Comparison of ENCODE assay signal across 9 cellular contexts in the genomic region with DNA sequence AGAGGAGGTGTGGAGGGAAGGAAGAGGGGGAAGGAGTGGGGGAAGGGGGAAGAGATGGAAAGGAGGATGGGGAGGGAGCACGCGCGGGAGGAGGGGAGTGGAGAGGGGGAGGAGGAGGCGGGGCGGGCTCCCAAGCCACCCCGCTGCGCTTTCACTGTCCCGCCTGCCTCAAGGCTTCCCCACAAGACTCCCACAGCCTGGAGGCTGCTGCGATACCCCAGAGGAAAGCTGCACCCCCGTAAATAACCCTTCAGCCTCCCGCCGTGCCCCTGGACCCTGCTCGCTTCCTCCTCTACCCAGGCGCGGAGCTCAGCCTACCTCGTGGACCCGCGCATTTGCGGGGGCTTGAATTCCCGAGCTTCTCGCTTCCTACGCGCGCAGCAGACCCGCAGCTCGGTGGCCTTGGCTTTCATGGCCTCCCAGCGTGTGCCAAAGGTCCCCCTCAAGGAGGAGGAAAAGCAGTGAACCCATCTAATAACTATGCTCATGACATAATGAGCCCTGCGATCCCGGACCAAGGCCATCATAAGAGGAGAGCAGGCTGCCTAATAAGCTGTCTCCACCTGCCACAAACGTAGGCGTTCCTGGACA. TPM values are rescaled to one million over a fixed set of nuclear protein-coding genes. Genes with fewer than 3 reads are reported as not detected.
DNase-seq lines count a peak whose midpoint lies in the region; FAIRE-seq and TF ChIP-seq lines count a peak whose summit lies in the region.
"Had no signal": no experiment of that assay in that cellular context is flagged by ENCODE, and none has a peak within 500 bp of the region (broad histone marks: within the 10 kb centered on the region; RNA-seq: fewer than 3 reads in every experiment).

Gene C10orf67, minus strand, starts transcription at position 547 of the 591 bp plus-strand sequence. Its CDS starts 23 bp downstream, at position 524.

- H3K36me3 ChIP-seq in keratinocyte (ENCODE audit: control insufficient read depth in 2 of 2, extremely low read depth in 1 of 2, insufficient read depth in 2 of 2, low read length in 2 of 2): no peaks in the 10 kb centered on the region
- no peaks in the 10 kb centered on the region for H3K36me3 ChIP-seq in spleen

- peak within 1 kb of the TSS; percentile 90 for H2AFZ ChIP-seq in keratinocyte (ENCODE audit: control insufficient read depth, low read length)

- DNase-seq in activated CD4-positive, CD25-positive, alpha-beta regulatory T cell (lab: John Stamatoyannopoulos, UW): peak in 3 of 4 experiments; percentile 6 to 20 (median 17)
- no peak for DNase-seq in activated CD4-positive, CD25-positive, alpha-beta regulatory T cell treated with anti-CD3 and anti-CD28 coated beads, Interleukin-2, amount 50 U/mL, for 72 hours
- DNase-seq in RPMI7951 (ENCODE audit: low read depth): peak; percentile 51
- peak; percentile 3 for DNase-seq in cerebellar cortex (ENCODE audit: low spot score)
- no peak for DNase-seq in keratinocyte (ENCODE audit: low read depth, low spot score)
- peak; percentile 78 for DNase-seq in spleen
- no peak for DNase-seq in dermis blood vessel endothelial cell
- DNase-seq in NCI-H2029 (lab: John Stamatoyannopoulos, UW): no peak

- TF ChIP-seq CTCF in keratinocyte (optimal IDR thresholded peaks at IDR 0.05 in 1 of 3, IDR thresholded peaks at IDR 0.05 in 1 of 3, conservative IDR thresholded peaks at IDR 0.05 in 1 of 3; ENCODE audit: extremely low read depth in 1 of 3, insufficient read depth in 2 of 3, low read length in 3 of 3) (no peak), spleen (IDR thresholded peaks at IDR 0.05 in 8 of 11, conservative IDR thresholded peaks at IDR 0.05 in 3 of 11) (no peak)

- peaks cover 25% of the 10 kb centered on the region for H3K4me1 ChIP-seq in keratinocyte (ENCODE audit: control insufficient read depth, extremely low read depth, insufficient read depth, low read length)
- H3K4me1 ChIP-seq in spleen: peaks cover 0 to 34% (median 9%) of the 10 kb centered on the region in 6 donors

- peak within 1 kb of the TSS; percentile 90 for H3K4me2 ChIP-seq in keratinocyte (ENCODE audit: control insufficient read depth, extremely low read depth, insufficient read depth, low read depth, low read length)

- no peak for TF ChIP-seq POLR2A in spleen (IDR thresholded peaks at IDR 0.05)

- H3K27ac ChIP-seq in keratinocyte (ENCODE audit: control insufficient read depth, insufficient read depth, low read length) (peak within 1 kb of the TSS; percentile 71), spleen (peak within 1 kb of the TSS in 3 of 8 donors; percentile 38 to 63 (median 42))

- peak within 1 kb of the TSS; percentile 38 to 70 (median 69) for H3K4me3 ChIP-seq in keratinocyte (ENCODE audit: control insufficient read depth in 2 of 3, extremely low read depth in 1 of 3, insufficient read depth in 2 of 3, low read depth in 1 of 3, low read length in 3 of 3)
- H3K4me3 ChIP-seq in spleen: peak within 1 kb of the TSS; percentile 24 to 72 (median 43)

- peak within 1 kb of the TSS; percentile 76 for H3K9ac ChIP-seq in keratinocyte (ENCODE audit: control insufficient read depth, extremely low read depth, insufficient read depth, low read length)

- H3K9me1 ChIP-seq in keratinocyte (ENCODE audit: control insufficient read depth, extremely low read depth, insufficient read depth, low read length): peaks cover 2% of the 10 kb centered on the region

- FAIRE-seq in keratinocyte (lab: Jason Lieb, UNC): no peak
- FAIRE-seq: G401.6 had no signal

- no peaks in the 10 kb centered on the region for H3K27me3 ChIP-seq in keratinocyte (ENCODE audit: control insufficient read depth, extremely low read depth, insufficient read depth, low read length)
- H3K27me3 ChIP-seq in spleen (replicated peaks in 1 of 7): peaks cover 0 to 57% (median 10%) of the 10 kb centered on the region in 7 donors

- 1 to 4% (median 4%) methylated on average over 21 to 31 of the region's 31 CpGs for WGBS in spleen, 5 donors

- H3K79me2 ChIP-seq in keratinocyte (ENCODE audit: control insufficient read depth, insufficient read depth, low read length): no peaks in the 10 kb centered on the region

- intact Hi-C loops in spleen (cut with DNase I; ENCODE audit: low total_unique reads): no loop called here

- no peaks in the 10 kb centered on the region for H3K9me3 ChIP-seq in keratinocyte (ENCODE audit: control insufficient read depth, low read depth, low read length)
- H3K9me3 ChIP-seq in spleen: no peaks in the 10 kb centered on the region

- no peaks in the 10 kb centered on the region for H4K20me1 ChIP-seq in keratinocyte (ENCODE audit: control insufficient read depth, extremely low read depth, insufficient read depth, low read length)

- dilution Hi-C loops in keratinocyte (cut with MboI; ENCODE audit: extremely low pct_ligation_motif_present, low sequenced_read_pairs): no loop called here

RNA-seq across cellular contexts. Expression of gene C10orf67, which starts in this region (rescaled TPM):
- not detected in 2 replicates for total RNA-seq in RPMI7951 (2014; rRNA removed; shearing (Covaris generic))
- polyA plus RNA-seq in keratinocyte (0.07 to 0.26 TPM (median 0.26 TPM) in 3 replicates), spleen (under 1 TPM; 0.02 to 0.26 (median 0.03) TPM)
- 6.4 TPM for polyA plus RNA-seq in keratinocyte (2011; ENCODE audit: low read depth)
- 0.15 and 0.17 TPM in 2 replicates for polyA plus RNA-seq in keratinocyte (2011; cell fraction: cytosol; rRNA removed)
- polyA plus RNA-seq in keratinocyte (2011; cell fraction: nucleus; rRNA removed): 0.37 and 0.45 TPM in 2 replicates
- 0.05 and 2.0 TPM in 2 replicates for polyA plus RNA-seq in keratinocyte (2012; ENCODE audit: low replicate concordance)
- polyA minus RNA-seq in keratinocyte: 0.35 to 0.43 TPM in 2 of 3 replicates, not detected in the other
- not detected for polyA minus RNA-seq in keratinocyte (2011; cell fraction: cytosol; rRNA and poly(A)+ RNA removed)
- polyA minus RNA-seq in keratinocyte (2011; cell fraction: nucleus; rRNA and poly(A)+ RNA removed): 0.23 and 0.42 TPM in 2 replicates
- total RNA-seq in spleen (under 1 TPM in 3 of 7 donors, not detected in 4; 0.17 to 0.32 (median 0.26) TPM), dermis blood vessel endothelial cell (not detected in 2 replicates)

Comparison
In these comparisons a context has a peak if more than half of its experiments do, and no peak if none do; other contexts are left out.
1. DNase-seq: peak in activated CD4-positive, CD25-positive, alpha-beta regulatory T cell (3 of 4) and cerebellar cortex (single experiment); none in activated CD4-positive, CD25-positive, alpha-beta regulatory T cell treated with anti-CD3 and anti-CD28 coated beads, Interleukin-2, amount 50 U/mL, for 72 hours (single experiment), keratinocyte (single experiment), dermis blood vessel endothelial cell (single experiment) and NCI-H2029 (single experiment).
2. Peak in DNase-seq in RPMI7951; RNA of the gene not detected or under 1 TPM.
3. Peak in DNase-seq and H3K4me3 ChIP-seq in spleen; RNA of the gene not detected or under 1 TPM.